Comparison of ENCODE assay signal across 8 cellular contexts in the genomic region with DNA sequence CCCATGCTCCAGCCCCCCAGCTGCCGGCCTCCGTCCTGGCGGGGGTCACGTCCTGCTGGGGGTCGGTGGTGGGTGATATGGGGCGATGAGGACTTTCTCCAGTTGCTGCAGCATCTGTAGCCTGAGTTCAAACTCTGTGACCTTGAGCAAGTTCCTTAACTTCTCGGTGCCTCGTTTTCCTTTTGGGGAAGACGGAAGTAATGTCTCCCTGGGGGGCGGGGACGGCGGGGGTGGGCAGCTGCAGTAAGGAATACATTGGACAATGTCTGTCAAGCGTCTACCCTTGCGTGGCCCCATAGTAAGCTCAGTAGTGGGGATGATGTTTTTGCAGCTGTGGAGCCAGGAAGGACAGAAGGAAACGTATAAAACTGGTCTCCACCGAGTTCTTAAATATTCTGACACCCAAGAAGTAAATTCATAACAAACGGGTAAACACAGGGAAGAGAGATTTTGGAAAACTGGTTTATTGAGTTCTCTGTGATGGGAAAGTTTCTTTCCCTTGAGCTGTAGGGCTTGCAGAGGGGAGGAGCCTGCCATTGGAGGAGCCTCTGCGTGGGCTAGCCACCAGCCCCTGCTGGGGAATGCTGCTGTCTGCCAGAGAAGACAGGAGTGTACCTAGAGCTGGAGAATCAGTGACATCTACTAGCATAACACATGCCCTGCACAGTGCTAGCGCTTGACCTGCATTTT. TPM values are rescaled to one million over a fixed set of nuclear protein-coding genes. Genes with fewer than 3 reads are reported as not detected.
DNase-seq lines count a peak whose midpoint lies in the region; ATAC-seq and TF ChIP-seq lines count a peak whose summit lies in the region.

No MANE protein-coding gene starts in this region.

- intact Hi-C loops in esophagus muscularis mucosa (cut with DNase I) (loop anchor here (5.0 to 10.0 kb wide), 2 partner anchors 188 to 1434 kb away; partner anchors contain the start of gene PYGB), psoas muscle (cut with DNase I) (no loop called here)

- no peak for TF ChIP-seq EP300 in esophagus muscularis mucosa (IDR thresholded peaks at IDR 0.05)

- TF ChIP-seq CTCF in GM12873 (IDR thresholded peaks at IDR 0.05; ENCODE audit: insufficient read depth, low read depth, low read length, missing control alignments): peak; percentile 12
- no peak for TF ChIP-seq CTCF in Peyer's patch (IDR thresholded peaks at IDR 0.05)
- no peak for TF ChIP-seq CTCF in esophagus muscularis mucosa (IDR thresholded peaks at IDR 0.05)
- no peak for TF ChIP-seq CTCF in psoas muscle (IDR thresholded peaks at IDR 0.05)

- H3K36me3 ChIP-seq in Peyer's patch (no peaks in the 10 kb centered on the region), esophagus muscularis mucosa (no peaks in the 10 kb centered on the region), psoas muscle (ENCODE audit: insufficient read depth in 1 of 2, low read depth in 1 of 2) (no peaks in the 10 kb centered on the region)

- DNase-seq in Peyer's patch: peak; percentile 37 to 60 (median 47)
- DNase-seq in esophagus muscularis mucosa (ENCODE audit: extremely low spot score): no peak
- no peak for DNase-seq in psoas muscle
- DNase-seq in NCI-H526 treated with DMSO at 0.1 percent for 48 hours (lab: John Stamatoyannopoulos, UW): no peak
- DNase-seq in amygdala (lab: John Stamatoyannopoulos, UW): no peak
- DNase-seq in EL: no peak

- 8% methylated on average over 12 of the region's 19 CpGs for WGBS in esophagus muscularis mucosa
- WGBS in psoas muscle, 3 donors: 18 to 32% (median 24%) methylated on average over 19 of the region's 19 CpGs

- H3K27me3 ChIP-seq in Peyer's patch: no peaks in the 10 kb centered on the region
- no peaks in the 10 kb centered on the region for H3K27me3 ChIP-seq in esophagus muscularis mucosa
- H3K27me3 ChIP-seq in psoas muscle (ENCODE audit: insufficient read depth in 3 of 3, low read length in 2 of 3): no peaks in the 10 kb centered on the region

- H3K9me3 ChIP-seq in Peyer's patch (no peaks in the 10 kb centered on the region), esophagus muscularis mucosa (peaks cover 0 to 3% (median 0%) of the 10 kb centered on the region in 4 donors), psoas muscle (no peaks in the 10 kb centered on the region)

- peak overlapping the region; percentile 68 to 95 (median 83) for H3K4me3 ChIP-seq in Peyer's patch
- H3K4me3 ChIP-seq in esophagus muscularis mucosa: peak overlapping the region; percentile 85 to 95 (median 89)
- peak overlapping the region; percentile 86 for H3K4me3 ChIP-seq in psoas muscle

- ATAC-seq in psoas muscle (no peak), HG03442 (IDR thresholded peaks at IDR 0.05; ENCODE audit: unreplicated experiment) (no peak)

- peak overlapping the region; percentile 94 to 98 (median 97) for H3K27ac ChIP-seq in Peyer's patch
- H3K27ac ChIP-seq in esophagus muscularis mucosa (replicated peaks in 1 of 4): peak overlapping the region; percentile 96 to 98 (median 97)
- peak overlapping the region; percentile 83 for H3K27ac ChIP-seq in psoas muscle

- peaks cover 7 to 37% (median 14%) of the 10 kb centered on the region in 4 donors for H3K4me1 ChIP-seq in Peyer's patch
- H3K4me1 ChIP-seq in esophagus muscularis mucosa: peaks cover 43 to 54% (median 46%) of the 10 kb centered on the region in 4 donors
- H3K4me1 ChIP-seq in psoas muscle: peaks cover 33% of the 10 kb centered on the region

- TF ChIP-seq POLR2A in Peyer's patch (IDR thresholded peaks at IDR 0.05) (no peak), esophagus muscularis mucosa (IDR thresholded peaks at IDR 0.05; ENCODE audit: low read depth) (no peak)

RNA-seq across cellular contexts. Expression of gene ACSS1, which starts 1.0 kb away (rescaled TPM):
- 100 to 1,000 TPM in 3 of 4 donors, 10 to 100 TPM in 1; 49.5 to 160 (median 134) TPM for total RNA-seq in Peyer's patch
- 100 to 1,000 TPM in 1 of 4 donors, 10 to 100 TPM in 3; 36.6 to 154 (median 65.3) TPM for total RNA-seq in esophagus muscularis mucosa
- total RNA-seq in psoas muscle: 10 to 100 TPM; 16.8 to 53.3 (median 39.0) TPM
- polyA plus RNA-seq in psoas muscle: 10 to 100 TPM in 2 of 3 donors, 1 to 10 TPM in 1; 8.8 to 15.1 (median 12.2) TPM

RNA-seq across cellular contexts. Expression of gene VSX1, which starts 23.0 kb away (rescaled TPM):
- not detected for total RNA-seq in Peyer's patch
- total RNA-seq in esophagus muscularis mucosa: under 1 TPM in 1 of 4 donors, not detected in 3; 0.83 TPM
- total RNA-seq in psoas muscle: under 1 TPM in 3 of 4 donors, not detected in 1; 0.41 to 0.52 (median 0.48) TPM
- polyA plus RNA-seq in psoas muscle: under 1 TPM; 0.04 to 0.07 (median 0.05) TPM

Comparison
In these comparisons a context has a peak if more than half of its experiments do, and no peak if none do; other contexts are left out.
1. DNase-seq: peak in Peyer's patch (3 of 3); none in esophagus muscularis mucosa (single experiment), psoas muscle (0 of 2), NCI-H526 treated with DMSO at 0.1 percent for 48 hours (single experiment), amygdala (0 of 56) and EL (single experiment).
2. Peak in every context shown above with its lines, with median percentiles within 50 percentile points of each other: H3K27ac ChIP-seq and H3K4me3 ChIP-seq.